ENCODE assay signal across 8 cellular contexts in genomic region chr11:62599909-62600308, GRCh38. TPM values are rescaled to one million over a fixed set of nuclear protein-coding genes. Genes with fewer than 3 reads are reported as not detected.
DNase-seq lines count a peak whose midpoint lies in the region; ATAC-seq, FAIRE-seq and TF ChIP-seq lines count a peak whose summit lies in the region.

No MANE protein-coding gene starts in this region.

- TF ChIP-seq RAD21 in GM12878 (IDR thresholded peaks at IDR 0.05; ENCODE audit: insufficient read depth, low read depth, low read length), result no peak

- H2AFZ ChIP-seq in GM12878 (ENCODE audit: control insufficient read depth, low read depth, low read length), result no peak overlapping the region

- H3K27me3 ChIP-seq in cardiac muscle cell, result no peaks in the 10 kb centered on the region
- H3K27me3 ChIP-seq in GM12878 (replicated peaks in 1 of 2; ENCODE audit: control insufficient read depth in 2 of 2, insufficient read depth in 2 of 2, low read length in 1 of 2), result no peaks in the 10 kb centered on the region
- H3K27me3 ChIP-seq in lower lobe of right lung (ENCODE audit: low read depth), result no peaks in the 10 kb centered on the region
- no peaks in the 10 kb centered on the region for H3K27me3 ChIP-seq in upper lobe of left lung

- intact Hi-C loops in cardiac septum (cut with DNase I), result no loop called here
- intact Hi-C loops in GM12878 (cut with micrococcal nuclease; ENCODE audit: unreplicated experiment), result loop anchor here (1.0 to 10.0 kb wide), 4 partner anchors 9 to 235 kb away; partner anchors contain the start of genes BSCL2, GNG3, HNRNPUL2 and STX5
- intact Hi-C loops in lower lobe of right lung (cut with DNase I), result no loop called here
- intact Hi-C loops in left colon (cut with DNase I, micrococcal nuclease), result loop anchor here in 1 of 2 donors (10.0 kb wide), 1 partner anchor 95 kb away; no protein-coding TSS in a partner anchor

- H4K20me1 ChIP-seq in GM12878 (ENCODE audit: control insufficient read depth, insufficient read depth), result no peaks in the 10 kb centered on the region; the same call in 1 of the 2 replicates

- 21% methylated on average over 5 of the region's 5 CpGs for WGBS in GM12878 (ENCODE audit: insufficient coverage, insufficient replicate concordance, low lambda C conversion rate, missing lambda C conversion rate)
- WGBS in upper lobe of left lung, 2 donors, result 41 to 59% methylated on average over 5 of the region's 5 CpGs

- no peak for ATAC-seq in GM12878
- no peak for ATAC-seq in lower lobe of right lung
- ATAC-seq in upper lobe of left lung (ENCODE audit: low FRiP score in 2 of 2), result no peak
- no peak for ATAC-seq in HG02973 (IDR thresholded peaks at IDR 0.05; ENCODE audit: unreplicated experiment)
- ATAC-seq in left colon, result no peak
- ATAC-seq in GM18858 (IDR thresholded peaks at IDR 0.05; ENCODE audit: unreplicated experiment), result no peak

- TF ChIP-seq EP300 in GM12878 (IDR thresholded peaks at IDR 0.05; ENCODE audit: borderline replicate concordance in 1 of 2, control insufficient read depth in 1 of 2, low read depth in 2 of 2, low read length in 2 of 2) (no peak), upper lobe of left lung (IDR thresholded peaks at IDR 0.05) (no peak)

- CTCF ChIA-PET in GM12878 (lab: Yijun Ruan, JAX), result interaction anchor here (0.9 to 2.7 kb wide), 9 partner anchors 8 to 95 kb away, joined by 3 to 27 read pairs (median 4); partner anchors contain the start of genes C11orf98, CSKMT, EEF1G and LBHD1

- peak overlapping the region; percentile 99 for H3K9ac ChIP-seq in GM12878 (ENCODE audit: control insufficient read depth, insufficient read depth, low read length)

- peak overlapping the region; percentile 99 for H3K4me2 ChIP-seq in GM12878 (ENCODE audit: control insufficient read depth, insufficient read depth)

- RAD21 ChIA-PET in GM12878 (lab: Charles Lee; ENCODE audit: unreplicated experiment), result interaction anchor here (1.1 to 3.9 kb wide), 10 partner anchors 8 to 281 kb away, joined by 3 to 36 read pairs (median 4); partner anchors contain the start of genes B3GAT3, C11orf98, CSKMT and EEF1G

- no peaks in the 10 kb centered on the region for H3K9me3 ChIP-seq in cardiac muscle cell (ENCODE audit: low read depth)
- no peaks in the 10 kb centered on the region for H3K9me3 ChIP-seq in GM12878 (replicated peaks; ENCODE audit: control insufficient read depth, insufficient read depth, low read length)
- H3K9me3 ChIP-seq in lower lobe of right lung, result no peaks in the 10 kb centered on the region
- no peaks in the 10 kb centered on the region for H3K9me3 ChIP-seq in upper lobe of left lung

- peaks cover 40% of the 10 kb centered on the region for H3K79me2 ChIP-seq in GM12878 (ENCODE audit: control insufficient read depth, insufficient read depth, low read length)

- H3K36me3 ChIP-seq in cardiac muscle cell (peaks cover 31% of the 10 kb centered on the region), GM12878 (ENCODE audit: control insufficient read depth in 2 of 2, insufficient read depth in 2 of 2, low read length in 1 of 2) (peaks cover 28 to 42% of the 10 kb centered on the region in 2 experiments), lower lobe of right lung (peaks cover 58% of the 10 kb centered on the region), upper lobe of left lung (peaks cover 20 to 53% (median 42%) of the 10 kb centered on the region in 4 donors)

- H3K4me1 ChIP-seq in cardiac muscle cell (ENCODE audit: low read depth) (peaks cover 21% of the 10 kb centered on the region), GM12878 (ENCODE audit: control insufficient read depth, insufficient read depth, low read length) (peaks cover 19% of the 10 kb centered on the region), lower lobe of right lung (peaks cover 36% of the 10 kb centered on the region), upper lobe of left lung (peaks cover 32 to 44% (median 36%) of the 10 kb centered on the region in 4 donors)

- FAIRE-seq in GM12878 (lab: Jason Lieb, UNC), result no peak

- DNase-seq in cardiac muscle cell (ENCODE audit: low read depth in 1 of 2, low spot score in 1 of 2) (no peak), cardiac septum (ENCODE audit: low spot score) (no peak), GM12878 (ENCODE audit: low read depth, low spot score) (no peak), lower lobe of right lung (no peak), upper lobe of left lung (no peak), left colon (no peak)

- POLR2A ChIA-PET in GM12878 (lab: Charles Lee), result interaction anchor here (0.5 to 2.4 kb wide), 17 partner anchors 12 to 786 kb away, joined by 3 to 16 read pairs (median 5); partner anchors contain the start of genes B3GAT3, C11orf98, CSKMT and EEF1G

- TF ChIP-seq CTCF in cardiac muscle cell (IDR thresholded peaks at IDR 0.05; ENCODE audit: low read depth, low read length), result no peak
- TF ChIP-seq CTCF in GM12878 (IDR thresholded peaks at IDR 0.05 in 2 of 3, conservative IDR thresholded peaks at IDR 0.05 in 1 of 3; ENCODE audit: control insufficient read depth in 2 of 3, extremely low read depth in 1 of 3, insufficient read depth in 1 of 3, low read depth in 3 of 3, low read length in 3 of 3), result no peak
- TF ChIP-seq CTCF in lower lobe of right lung (IDR thresholded peaks at IDR 0.05), result no peak
- no peak for TF ChIP-seq CTCF in upper lobe of left lung (IDR thresholded peaks at IDR 0.05)

- BruUV-seq in GM12878 (replicated peaks; lab: Mats Ljungman, UMichigan), result TSS peak; percentile 51

- SMC1A ChIA-PET in GM12878 (lab: Charles Lee; ENCODE audit: uncharacterized antibody, unreplicated experiment), result interaction anchor here (0.6 to 3.1 kb wide), 9 partner anchors 8 to 261 kb away, joined by 3 to 30 read pairs (median 3); partner anchors contain the start of genes C11orf98 and TUT1

- TF ChIP-seq POLR2A in GM12878 (IDR thresholded peaks at IDR 0.05; ENCODE audit: low read depth, low read length) (0 out of 2 replicates have a peak, but pooled peaks have one; percentile 12), upper lobe of left lung (IDR thresholded peaks at IDR 0.05) (no peak)

- in situ Hi-C loops in GM12878 (cut with MboI), result no loop called here

- H3K4me3 ChIP-seq in cardiac muscle cell (peak overlapping the region; percentile 72), GM12878 (peak overlapping the region; percentile 91), lower lobe of right lung (peak overlapping the region; percentile 99), upper lobe of left lung (peak overlapping the region; percentile 59 to 91 (median 80))

- peak overlapping the region; percentile 90 for H3K27ac ChIP-seq in cardiac muscle cell
- H3K27ac ChIP-seq in GM12878 (ENCODE audit: control insufficient read depth, insufficient read depth), result peak overlapping the region; percentile 97
- no peak overlapping the region for H3K27ac ChIP-seq in lower lobe of right lung
- peak overlapping the region; percentile 44 to 100 (median 76) for H3K27ac ChIP-seq in upper lobe of left lung

RNA-seq across cellular contexts. Expression of gene MTA2, which starts 1.8 kb away (rescaled TPM):
- total RNA-seq in cardiac muscle cell, result 101 and 108 TPM in 2 replicates
- 22.9 and 31.9 TPM in 2 replicates for polyA plus RNA-seq in cardiac muscle cell
- 36.8 TPM for total RNA-seq in cardiac septum
- 68.4 and 79.3 TPM in 2 replicates for total RNA-seq in GM12878 (2013; cell fraction: nucleolus; rRNA removed)
- total RNA-seq in GM12878 (2014; rRNA removed), result 195 and 201 TPM in 2 replicates
- 174 and 178 TPM in 2 replicates for total RNA-seq in GM12878 (2014; rRNA removed; fragmentation: Illumina TruSeq; extraction: Trizol)
- 189 and 196 TPM in 2 replicates for total RNA-seq in GM12878 (2021)
- polyA plus RNA-seq in GM12878 (2011; ENCODE audit: low read depth), result 48.7 TPM
- polyA plus RNA-seq in GM12878 (2011; rRNA removed), result 43.2 and 53.2 TPM in 2 replicates
- polyA plus RNA-seq in GM12878 (2011; cell fraction: cytosol; rRNA removed), result 68.6 and 69.6 TPM in 2 replicates
- polyA plus RNA-seq in GM12878 (2011; cell fraction: nucleus; rRNA removed), result 136 and 209 TPM in 2 replicates
- polyA plus RNA-seq in GM12878 (2012), result 75.6 and 111 TPM in 2 replicates
- 198 and 201 TPM in 2 replicates for polyA plus RNA-seq in GM12878 (2014; fragmentation: Illumina TruSeq; extraction: Trizol)
- polyA plus RNA-seq in GM12878 (2014; fragmentation: Nextera tagmentation; extraction: Ambion mirVana), result 1 to 10 TPM; 6.7 to 6.8 TPM
- 135 and 137 TPM in 2 replicates for polyA plus RNA-seq in GM12878 (2014; rRNA removed)
- 10 to 100 TPM; 76.3 to 90.3 TPM for polyA plus RNA-seq in GM12878 (2016; fragmentation: Nextera tagmentation; extraction: Ambion mirVana)
- 82.3 and 108 TPM in 2 replicates for polyA minus RNA-seq in GM12878 (2011; rRNA and poly(A)+ RNA removed)
- polyA minus RNA-seq in GM12878 (2011; cell fraction: cytosol; rRNA and poly(A)+ RNA removed), result 43.6 and 46.5 TPM in 2 replicates
- 51.3 and 83.7 TPM in 2 replicates for polyA minus RNA-seq in GM12878 (2011; cell fraction: nucleus; rRNA and poly(A)+ RNA removed)
- 68.4 TPM for total RNA-seq in lower lobe of right lung
- 10 to 100 TPM; 57.6 to 88.0 (median 69.8) TPM for total RNA-seq in upper lobe of left lung
- total RNA-seq in left colon, result 10 to 100 TPM; 84.5 to 96.6 TPM

RNA-seq across cellular contexts. Expression of gene TUT1, which starts 8.6 kb away (rescaled TPM):
- total RNA-seq in cardiac muscle cell, result 14.9 and 29.1 TPM in 2 replicates
- polyA plus RNA-seq in cardiac muscle cell, result 18.7 and 32.1 TPM in 2 replicates
- 11.7 TPM for total RNA-seq in cardiac septum
- total RNA-seq in GM12878 (2013; cell fraction: nucleolus; rRNA removed), result 19.1 and 19.7 TPM in 2 replicates
- 12.1 and 12.3 TPM in 2 replicates for total RNA-seq in GM12878 (2014; rRNA removed)
- total RNA-seq in GM12878 (2014; rRNA removed; fragmentation: Illumina TruSeq; extraction: Trizol), result 6.9 and 8.3 TPM in 2 replicates
- 26.6 and 28.4 TPM in 2 replicates for total RNA-seq in GM12878 (2021)
- 6.9 TPM for polyA plus RNA-seq in GM12878 (2011; ENCODE audit: low read depth)
- polyA plus RNA-seq in GM12878 (2011; rRNA removed), result 12.0 and 18.4 TPM in 2 replicates
- polyA plus RNA-seq in GM12878 (2011; cell fraction: cytosol; rRNA removed), result 16.6 and 19.8 TPM in 2 replicates
- 47.4 and 48.5 TPM in 2 replicates for polyA plus RNA-seq in GM12878 (2011; cell fraction: nucleus; rRNA removed)
- polyA plus RNA-seq in GM12878 (2012), result 15.7 and 18.2 TPM in 2 replicates
- 9.5 and 14.0 TPM in 2 replicates for polyA plus RNA-seq in GM12878 (2014; fragmentation: Illumina TruSeq; extraction: Trizol)
- polyA plus RNA-seq in GM12878 (2014; fragmentation: Nextera tagmentation; extraction: Ambion mirVana), result 1 to 10 TPM; 1.1 to 1.4 TPM
- polyA plus RNA-seq in GM12878 (2014; rRNA removed), result 19.4 and 22.7 TPM in 2 replicates
- polyA plus RNA-seq in GM12878 (2016; fragmentation: Nextera tagmentation; extraction: Ambion mirVana), result 10 to 100 TPM; 26.9 to 29.9 TPM
- 8.8 and 10.6 TPM in 2 replicates for polyA minus RNA-seq in GM12878 (2011; rRNA and poly(A)+ RNA removed)
- 3.5 and 4.5 TPM in 2 replicates for polyA minus RNA-seq in GM12878 (2011; cell fraction: cytosol; rRNA and poly(A)+ RNA removed)
- polyA minus RNA-seq in GM12878 (2011; cell fraction: nucleus; rRNA and poly(A)+ RNA removed), result 5.6 and 7.2 TPM in 2 replicates
- total RNA-seq in lower lobe of right lung, result 15.8 TPM
- 10 to 100 TPM in 3 of 6 donors, 1 to 10 TPM in 3; 5.3 to 25.4 (median 11.7) TPM for total RNA-seq in upper lobe of left lung
- 10 to 100 TPM; 14.0 to 14.7 TPM for total RNA-seq in left colon

RNA-seq across cellular contexts. Expression of gene EML3, which starts 12.7 kb away (rescaled TPM):
- total RNA-seq in cardiac muscle cell, result 21.1 and 42.8 TPM in 2 replicates
- polyA plus RNA-seq in cardiac muscle cell, result 32.0 and 38.4 TPM in 2 replicates
- total RNA-seq in cardiac septum, result 29.6 TPM
- total RNA-seq in GM12878 (2013; cell fraction: nucleolus; rRNA removed), result 48.1 and 57.5 TPM in 2 replicates
- 22.5 and 23.9 TPM in 2 replicates for total RNA-seq in GM12878 (2014; rRNA removed)
- 14.0 and 17.3 TPM in 2 replicates for total RNA-seq in GM12878 (2014; rRNA removed; fragmentation: Illumina TruSeq; extraction: Trizol)
- total RNA-seq in GM12878 (2021), result 69.8 and 82.5 TPM in 2 replicates
- 19.2 TPM for polyA plus RNA-seq in GM12878 (2011; ENCODE audit: low read depth)
- 18.4 and 27.1 TPM in 2 replicates for polyA plus RNA-seq in GM12878 (2011; rRNA removed)
- 25.4 and 33.5 TPM in 2 replicates for polyA plus RNA-seq in GM12878 (2011; cell fraction: cytosol; rRNA removed)
- 197 and 232 TPM in 2 replicates for polyA plus RNA-seq in GM12878 (2011; cell fraction: nucleus; rRNA removed)
- polyA plus RNA-seq in GM12878 (2012), result 42.2 and 48.7 TPM in 2 replicates
- 16.3 and 21.9 TPM in 2 replicates for polyA plus RNA-seq in GM12878 (2014; fragmentation: Illumina TruSeq; extraction: Trizol)
- polyA plus RNA-seq in GM12878 (2014; fragmentation: Nextera tagmentation; extraction: Ambion mirVana), result 1 to 10 TPM in 1 of 2 experiments, under 1 TPM in 1; 0.58 to 1.2 TPM
- polyA plus RNA-seq in GM12878 (2014; rRNA removed), result 45.7 and 61.0 TPM in 2 replicates
- polyA plus RNA-seq in GM12878 (2016; fragmentation: Nextera tagmentation; extraction: Ambion mirVana), result 10 to 100 TPM; 25.6 to 26.8 TPM
- 20.3 and 27.6 TPM in 2 replicates for polyA minus RNA-seq in GM12878 (2011; rRNA and poly(A)+ RNA removed)
- 12.0 and 12.2 TPM in 2 replicates for polyA minus RNA-seq in GM12878 (2011; cell fraction: cytosol; rRNA and poly(A)+ RNA removed)
- polyA minus RNA-seq in GM12878 (2011; cell fraction: nucleus; rRNA and poly(A)+ RNA removed), result 22.6 and 35.8 TPM in 2 replicates
- 69.3 TPM for total RNA-seq in lower lobe of right lung
- total RNA-seq in upper lobe of left lung, result 100 to 1,000 TPM in 1 of 6 donors, 10 to 100 TPM in 5; 31.0 to 148 (median 71.0) TPM
- 10 to 100 TPM; 45.4 to 57.9 TPM for total RNA-seq in left colon

RNA-seq across cellular contexts. Expression of gene ROM1, which starts 13.1 kb away (rescaled TPM):
- 3.3 and 3.5 TPM in 2 replicates for total RNA-seq in cardiac muscle cell
- 6.9 and 7.9 TPM in 2 replicates for polyA plus RNA-seq in cardiac muscle cell
- total RNA-seq in cardiac septum, result 6.0 TPM
- total RNA-seq in GM12878 (2013; cell fraction: nucleolus; rRNA removed), result 0.40 TPM in 1 of 2 replicates, not detected in the other
- 0.60 and 1.7 TPM in 2 replicates for total RNA-seq in GM12878 (2014; rRNA removed)
- 1.1 TPM in 2 replicates for total RNA-seq in GM12878 (2014; rRNA removed; fragmentation: Illumina TruSeq; extraction: Trizol)
- total RNA-seq in GM12878 (2021), result 1.2 and 1.9 TPM in 2 replicates
- 0.22 TPM for polyA plus RNA-seq in GM12878 (2011; ENCODE audit: low read depth)
- 0.42 and 0.82 TPM in 2 replicates for polyA plus RNA-seq in GM12878 (2011; rRNA removed)
- 0.72 and 1.3 TPM in 2 replicates for polyA plus RNA-seq in GM12878 (2011; cell fraction: cytosol; rRNA removed)
- 2.0 and 2.2 TPM in 2 replicates for polyA plus RNA-seq in GM12878 (2011; cell fraction: nucleus; rRNA removed)
- polyA plus RNA-seq in GM12878 (2012), result 1.1 and 1.8 TPM in 2 replicates
- polyA plus RNA-seq in GM12878 (2014; fragmentation: Illumina TruSeq; extraction: Trizol), result 1.5 and 1.6 TPM in 2 replicates
- polyA plus RNA-seq in GM12878 (2014; fragmentation: Nextera tagmentation; extraction: Ambion mirVana), result under 1 TPM; 0.42 TPM
- 0.67 and 2.0 TPM in 2 replicates for polyA plus RNA-seq in GM12878 (2014; rRNA removed)
- 1 to 10 TPM; 2.4 to 3.0 TPM for polyA plus RNA-seq in GM12878 (2016; fragmentation: Nextera tagmentation; extraction: Ambion mirVana)
- 0.29 and 1.1 TPM in 2 replicates for polyA minus RNA-seq in GM12878 (2011; rRNA and poly(A)+ RNA removed)
- polyA minus RNA-seq in GM12878 (2011; cell fraction: cytosol; rRNA and poly(A)+ RNA removed), result 0.52 TPM in 1 of 2 replicates, not detected in the other
- 0.36 and 0.38 TPM in 2 replicates for polyA minus RNA-seq in GM12878 (2011; cell fraction: nucleus; rRNA and poly(A)+ RNA removed)
- total RNA-seq in lower lobe of right lung, result 5.6 TPM
- 1 to 10 TPM; 3.1 to 9.2 (median 5.2) TPM for total RNA-seq in upper lobe of left lung
- total RNA-seq in left colon, result 1 to 10 TPM; 2.0 to 3.2 TPM

RNA-seq across cellular contexts. Expression of gene B3GAT3, which starts 21.9 kb away (rescaled TPM):
- total RNA-seq in cardiac muscle cell (46.4 and 52.0 TPM in 2 replicates), cardiac septum (16.0 TPM), GM12878 (2014; rRNA removed) (34.3 and 42.4 TPM in 2 replicates), GM12878 (2014; rRNA removed; fragmentation: Illumina TruSeq; extraction: Trizol) (12.3 and 14.1 TPM in 2 replicates), GM12878 (2021) (42.4 and 43.2 TPM in 2 replicates), lower lobe of right lung (32.6 TPM), upper lobe of left lung (10 to 100 TPM; 21.3 to 43.9 (median 37.9) TPM), left colon (10 to 100 TPM; 27.0 to 28.8 TPM)
- polyA plus RNA-seq in cardiac muscle cell (53.0 and 64.9 TPM in 2 replicates), GM12878 (2011; rRNA removed) (7.0 and 17.2 TPM in 2 replicates), GM12878 (2014; fragmentation: Illumina TruSeq; extraction: Trizol) (1.1 and 8.3 TPM in 2 replicates), GM12878 (2014; fragmentation: Nextera tagmentation; extraction: Ambion mirVana) (1 to 10 TPM in 1 of 2 experiments, under 1 TPM in 1; 0.31 to 2.8 TPM), GM12878 (2014; rRNA removed) (52.7 and 56.5 TPM in 2 replicates), GM12878 (2016; fragmentation: Nextera tagmentation; extraction: Ambion mirVana) (10 to 100 TPM; 50.0 to 51.7 TPM)
- total RNA-seq in GM12878 (2013; cell fraction: nucleolus; rRNA removed), result 17.1 and 21.9 TPM in 2 replicates
- polyA plus RNA-seq in GM12878 (2011; ENCODE audit: low read depth), result 6.1 TPM
- polyA plus RNA-seq in GM12878 (2011; cell fraction: cytosol; rRNA removed), result 28.5 and 57.0 TPM in 2 replicates
- 68.4 and 81.5 TPM in 2 replicates for polyA plus RNA-seq in GM12878 (2011; cell fraction: nucleus; rRNA removed)
- 28.4 and 35.5 TPM in 2 replicates for polyA plus RNA-seq in GM12878 (2012)
- 5.5 and 16.0 TPM in 2 replicates for polyA minus RNA-seq in GM12878 (2011; rRNA and poly(A)+ RNA removed)
- 8.8 and 12.0 TPM in 2 replicates for polyA minus RNA-seq in GM12878 (2011; cell fraction: cytosol; rRNA and poly(A)+ RNA removed)
- 3.7 and 6.5 TPM in 2 replicates for polyA minus RNA-seq in GM12878 (2011; cell fraction: nucleus; rRNA and poly(A)+ RNA removed)
